ENCODE assay signal across 8 cellular contexts in genomic region chr11:33912405-33913361, GRCh38. TPM values are rescaled to one million over a fixed set of nuclear protein-coding genes. Genes with fewer than 3 reads are reported as not detected.
DNase-seq lines count a peak whose midpoint lies in the region; ATAC-seq, FAIRE-seq and TF ChIP-seq lines count a peak whose summit lies in the region.

No MANE protein-coding gene starts in this region.

- H4K20me1 ChIP-seq in keratinocyte (ENCODE audit: control insufficient read depth, extremely low read depth, insufficient read depth, low read length): no peaks in the 10 kb centered on the region

- H3K4me2 ChIP-seq in keratinocyte (ENCODE audit: control insufficient read depth, extremely low read depth, insufficient read depth, low read depth, low read length): no peak overlapping the region

- no peaks in the 10 kb centered on the region for H3K4me1 ChIP-seq in keratinocyte (ENCODE audit: control insufficient read depth, extremely low read depth, insufficient read depth, low read length)
- H3K4me1 ChIP-seq in effector memory CD4-positive, alpha-beta T cell (ENCODE audit: control insufficient read depth, insufficient read depth, low read length, poor library complexity, severe bottlenecking): no peaks in the 10 kb centered on the region

- H3K36me3 ChIP-seq in keratinocyte (ENCODE audit: control insufficient read depth in 2 of 2, extremely low read depth in 1 of 2, insufficient read depth in 2 of 2, low read length in 2 of 2): no peaks in the 10 kb centered on the region
- no peaks in the 10 kb centered on the region for H3K36me3 ChIP-seq in effector memory CD4-positive, alpha-beta T cell (ENCODE audit: control insufficient read depth, insufficient read depth, low read length)

- H2AFZ ChIP-seq in keratinocyte (ENCODE audit: control insufficient read depth, low read length): no peak overlapping the region

- TF ChIP-seq POLR2A in GM12891 (IDR thresholded peaks at IDR 0.05; ENCODE audit: low read depth, low read length): 0 out of 2 replicates have a peak, but pooled peaks have one; percentile 64

- TF ChIP-seq CTCF in keratinocyte (optimal IDR thresholded peaks at IDR 0.05 in 1 of 3, IDR thresholded peaks at IDR 0.05 in 1 of 3, conservative IDR thresholded peaks at IDR 0.05 in 1 of 3; ENCODE audit: extremely low read depth in 1 of 3, insufficient read depth in 2 of 3, low read length in 3 of 3): no peak

- no peak overlapping the region for H3K4me3 ChIP-seq in keratinocyte (ENCODE audit: control insufficient read depth in 2 of 3, extremely low read depth in 1 of 3, insufficient read depth in 2 of 3, low read depth in 1 of 3, low read length in 3 of 3)
- H3K4me3 ChIP-seq in effector memory CD4-positive, alpha-beta T cell (ENCODE audit: insufficient read depth, low read depth, low read length, poor library complexity, severe bottlenecking): no peak overlapping the region

- peak; percentile 36 for DNase-seq in GM12891 (ENCODE audit: insufficient read length, low spot score)
- peak; percentile 59 for DNase-seq in HTR-8/SVneo (ENCODE audit: insufficient read length, low spot score)
- peak; percentile 90 for DNase-seq in SIG-M5 treated with dmso at 0.1 percent for 504 hours (lab: John Stamatoyannopoulos, UW; ENCODE audit: unreplicated experiment)
- no peak for DNase-seq in keratinocyte (ENCODE audit: low read depth, low spot score)
- DNase-seq in effector memory CD4-positive, alpha-beta T cell: no peak
- no peak for DNase-seq in amygdala (lab: John Stamatoyannopoulos, UW)
- no peak for DNase-seq in HuH-7.5 (ENCODE audit: low spot score)

- no peaks in the 10 kb centered on the region for H3K9me1 ChIP-seq in keratinocyte (ENCODE audit: control insufficient read depth, extremely low read depth, insufficient read depth, low read length)

- H3K9ac ChIP-seq in keratinocyte (ENCODE audit: control insufficient read depth, extremely low read depth, insufficient read depth, low read length): no peak overlapping the region

- no peaks in the 10 kb centered on the region for H3K27me3 ChIP-seq in keratinocyte (ENCODE audit: control insufficient read depth, extremely low read depth, insufficient read depth, low read length)
- no peaks in the 10 kb centered on the region for H3K27me3 ChIP-seq in effector memory CD4-positive, alpha-beta T cell (replicated peaks; ENCODE audit: control insufficient read depth, insufficient read depth, low read length, poor library complexity, severe bottlenecking)

- H3K27ac ChIP-seq in keratinocyte (ENCODE audit: control insufficient read depth, insufficient read depth, low read length): no peak overlapping the region
- H3K27ac ChIP-seq in effector memory CD4-positive, alpha-beta T cell (ENCODE audit: insufficient read depth, low read length, poor library complexity, severe bottlenecking): no peak overlapping the region

- H3K9me3 ChIP-seq in keratinocyte (ENCODE audit: control insufficient read depth, low read depth, low read length): no peaks in the 10 kb centered on the region
- H3K9me3 ChIP-seq in effector memory CD4-positive, alpha-beta T cell (ENCODE audit: control insufficient read depth, low read length): no peaks in the 10 kb centered on the region

- peak; percentile 93 for FAIRE-seq in GM12891 (lab: Jason Lieb, UNC)
- no peak for FAIRE-seq in HTR-8/SVneo (lab: Jason Lieb, UNC)
- peak; percentile 74 for FAIRE-seq in keratinocyte (lab: Jason Lieb, UNC)

- H3K79me2 ChIP-seq in keratinocyte (ENCODE audit: control insufficient read depth, insufficient read depth, low read length): no peaks in the 10 kb centered on the region

- dilution Hi-C loops in keratinocyte (cut with MboI; ENCODE audit: extremely low pct_ligation_motif_present, low sequenced_read_pairs): no loop called here

- ATAC-seq in GM21576 (IDR thresholded peaks at IDR 0.05; ENCODE audit: unreplicated experiment): peak; percentile 77

TF ChIP-seq in GM12891, 5 proteins besides CTCF, POLR2A, EP300 and RAD21:
- TF ChIP-seq SPI1 (IDR thresholded peaks at IDR 0.05; ENCODE audit: low read depth, low read length) (no peak), POLR2AphosphoS5 (IDR thresholded peaks at IDR 0.05; ENCODE audit: low read depth, low read length) (peak; percentile 62; the same call in 1 of the 2 replicates), PAX5 (IDR thresholded peaks at IDR 0.05; ENCODE audit: insufficient read depth, low read length, severe bottlenecking) (peak; percentile 48), POU2F2 (IDR thresholded peaks at IDR 0.05; ENCODE audit: low read depth, low read length) (0 out of 2 replicates have a peak, but pooled peaks have one; percentile 28), TAF1 (IDR thresholded peaks at IDR 0.05; ENCODE audit: low read depth, low read length) (no peak)

RNA-seq across cellular contexts. Expression of gene LMO2, which starts 20.8 kb away (rescaled TPM):
- 24.5 TPM for polyA plus RNA-seq in GM12891 (2012; ENCODE audit: low read depth, missing spikeins)
- 0.53 to 1.1 TPM (median 0.57 TPM) in 3 replicates for polyA plus RNA-seq in keratinocyte
- 0.77 TPM for polyA plus RNA-seq in keratinocyte (2011; ENCODE audit: low read depth)
- polyA plus RNA-seq in keratinocyte (2011; cell fraction: cytosol; rRNA removed): 0.71 and 0.81 TPM in 2 replicates
- polyA plus RNA-seq in keratinocyte (2011; cell fraction: nucleus; rRNA removed): 0.24 and 0.47 TPM in 2 replicates
- polyA plus RNA-seq in keratinocyte (2012; ENCODE audit: low replicate concordance): 0.28 and 0.54 TPM in 2 replicates
- polyA minus RNA-seq in keratinocyte: not detected in 3 replicates
- polyA minus RNA-seq in keratinocyte (2011; cell fraction: cytosol; rRNA and poly(A)+ RNA removed): not detected
- 0.54 TPM in 1 of 2 replicates, not detected in the other for polyA minus RNA-seq in keratinocyte (2011; cell fraction: nucleus; rRNA and poly(A)+ RNA removed)

Comparison
In these comparisons a context has a peak if more than half of its experiments do, and no peak if none do; other contexts are left out.
1. DNase-seq: peak in GM12891 (single experiment), HTR-8/SVneo (single experiment) and SIG-M5 treated with dmso at 0.1 percent for 504 hours (single experiment); none in keratinocyte (single experiment), effector memory CD4-positive, alpha-beta T cell (0 of 3), amygdala (0 of 56) and HuH-7.5 (single experiment).